Comparison of ENCODE assay signal across 9 cellular contexts in the genomic region with DNA sequence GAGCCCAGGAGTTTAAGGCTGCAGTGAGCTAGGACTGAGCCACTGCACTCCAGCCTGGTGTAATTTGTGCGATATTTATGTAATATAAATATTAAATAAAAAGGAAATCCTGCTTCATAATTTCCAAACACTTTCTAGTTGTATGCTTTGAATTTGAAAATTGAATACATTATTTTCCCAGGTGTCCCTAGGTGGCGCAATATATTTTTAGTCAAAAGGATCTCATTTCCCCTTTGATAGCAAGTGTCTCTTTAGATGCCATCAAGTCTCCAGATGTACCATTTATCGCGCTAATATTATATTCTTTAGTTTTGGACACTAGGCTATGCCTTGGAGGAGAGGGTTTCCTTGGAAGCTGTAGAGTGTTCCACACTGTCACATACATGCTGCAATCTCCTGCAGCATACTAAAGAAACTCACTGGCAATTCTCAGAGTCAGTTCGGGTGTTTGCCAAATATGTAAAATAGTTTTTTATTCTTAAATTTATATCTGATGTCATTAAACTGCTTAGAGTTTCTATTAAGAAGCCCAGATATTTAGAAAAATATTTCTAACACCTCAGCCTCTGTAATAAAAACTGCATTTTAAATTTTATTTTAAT. TPM values are rescaled to one million over a fixed set of nuclear protein-coding genes. Genes with fewer than 3 reads are reported as not detected.
DNase-seq lines count a peak whose midpoint lies in the region; ATAC-seq, FAIRE-seq and TF ChIP-seq lines count a peak whose summit lies in the region.
"Had no signal": no experiment of that assay in that cellular context is flagged by ENCODE, and none has a peak within 500 bp of the region (broad histone marks: within the 10 kb centered on the region; RNA-seq: fewer than 3 reads in every experiment).

No MANE protein-coding gene starts in this region.

- no peak for FAIRE-seq in H1 (lab: Jason Lieb, UNC)

- POLR2A ChIA-PET in H1 (lab: Charles Lee; ENCODE audit: partially characterized antibody), result no interaction called here

- H3K27me3 ChIP-seq in H1 (replicated peaks in 1 of 4; ENCODE audit: control insufficient read depth in 3 of 4, extremely low read depth in 1 of 4, insufficient read depth in 3 of 4, low read length in 3 of 4), result 0 out of 7 replicates have a peak, but pooled peaks cover 0 to 2% (median 0%) of the 10 kb centered on the region in 4 experiments

- no peaks in the 10 kb centered on the region for H3K79me1 ChIP-seq in H1 (ENCODE audit: low read depth, low read length)

- H2AFZ ChIP-seq in H1 (ENCODE audit: low read length), result no peak overlapping the region

- H3K27ac ChIP-seq in H1 (ENCODE audit: low read depth, low read length), result no peak overlapping the region

- no peak for TF ChIP-seq RAD21 in H1 (IDR thresholded peaks at IDR 0.05 in 1 of 2, conservative IDR thresholded peaks at IDR 0.05 in 1 of 2; ENCODE audit: low read depth in 2 of 2, low read length in 2 of 2)

- ATAC-seq in GM21825 (IDR thresholded peaks at IDR 0.05; ENCODE audit: unreplicated experiment), result no peak

- H3K4me2 ChIP-seq in H1 (ENCODE audit: insufficient read depth in 1 of 2, low read depth in 2 of 2, low read length in 2 of 2), result no peak overlapping the region

- TF ChIP-seq EP300 in H1 (IDR thresholded peaks at IDR 0.05; ENCODE audit: borderline replicate concordance in 1 of 2, low read depth in 2 of 2, low read length in 2 of 2), result no peak

- H3K56ac ChIP-seq in H1 (replicated peaks; ENCODE audit: insufficient read length, low read depth, low read length), result no peak overlapping the region

- no peak overlapping the region for H3K4me3 ChIP-seq in H1 (ENCODE audit: extremely low read depth in 1 of 4, insufficient read depth in 2 of 4, low read depth in 3 of 4, low read length in 4 of 4)

- no peak overlapping the region for H3K9ac ChIP-seq in H1 (replicated peaks in 1 of 4; ENCODE audit: extremely low read depth in 1 of 4, low read depth in 3 of 4, low read length in 3 of 4)

- TF ChIP-seq CTCF in H1 (IDR thresholded peaks at IDR 0.05; ENCODE audit: control extremely low read depth in 1 of 3, insufficient read depth in 1 of 3, low read depth in 1 of 3, low read length in 3 of 3), result peak in 2 of 3 experiments; percentile 6 to 42; a peak in 2 of 4 replicates

- H2BK5ac ChIP-seq in H1 (ENCODE audit: low read depth, low read length), result no peak overlapping the region

- H3K14ac ChIP-seq in H1 (ENCODE audit: insufficient read length), result no peak overlapping the region

- H2AK5ac ChIP-seq in H1 (ENCODE audit: low read depth, low read length), result no peak overlapping the region

- H2BK15ac ChIP-seq in H1 (ENCODE audit: low read length), result no peak overlapping the region

- DNase-seq in NCI-H82 (lab: John Stamatoyannopoulos, UW) (peak; percentile 18), NCI-H82 treated with DMSO at 0.1 percent for 48 hours (lab: John Stamatoyannopoulos, UW; ENCODE audit: unreplicated experiment) (no peak), NCI-H1092 (lab: John Stamatoyannopoulos, UW) (peak; percentile 1), H1 (ENCODE audit: low read depth in 1 of 2, low spot score in 2 of 2) (no peak), renal cortical epithelial cell (ENCODE audit: low read depth) (peak; percentile 20), T-helper 9 cell (no peak), HK-2 (ENCODE audit: unreplicated experiment) (no peak)
- DNase-seq: retina had no signal

- TF ChIP-seq POLR2A in H1 (IDR thresholded peaks at IDR 0.05; ENCODE audit: control extremely low read depth in 1 of 2, low read depth in 2 of 2, low read length in 2 of 2), result no peak

- H4K91ac ChIP-seq in H1 (replicated peaks; ENCODE audit: insufficient read length, low read length), result no peak overlapping the region

- H3K23me2 ChIP-seq in H1 (ENCODE audit: low read depth, low read length), result no peaks in the 10 kb centered on the region

- H3K23ac ChIP-seq in H1 (ENCODE audit: insufficient read length), result no peak overlapping the region

- no peaks in the 10 kb centered on the region for H4K20me1 ChIP-seq in H1 (replicated peaks in 1 of 2; ENCODE audit: control insufficient read depth in 1 of 2, insufficient read depth in 2 of 2, low read length in 2 of 2)

- CTCF ChIA-PET in H1 (lab: Charles Lee; ENCODE audit: partially characterized antibody), result interaction anchor here (1.0 kb wide), 2 partner anchors 37 to 55 kb away, joined by 3 to 5 read pairs; no protein-coding TSS in a partner anchor

- no peak overlapping the region for H3K18ac ChIP-seq in H1 (ENCODE audit: extremely low read depth, low read length)

- no peaks in the 10 kb centered on the region for H3K79me2 ChIP-seq in H1 (ENCODE audit: control insufficient read depth in 1 of 2, insufficient read depth in 2 of 2, low read length in 2 of 2)

- H3K36me3 ChIP-seq in H1 (ENCODE audit: control insufficient read depth in 2 of 4, insufficient read depth in 4 of 4, low read length in 3 of 4), result no peaks in the 10 kb centered on the region

- no peaks in the 10 kb centered on the region for H3K9me3 ChIP-seq in H1 (ENCODE audit: insufficient read depth in 2 of 2, low read depth in 1 of 2, low read length in 1 of 2)

- no peak overlapping the region for H2BK120ac ChIP-seq in H1 (replicated peaks; ENCODE audit: low read depth, low read length)

- no peak overlapping the region for H3K4ac ChIP-seq in H1 (replicated peaks; ENCODE audit: insufficient read length, low read depth, low read length)

- 70% methylated on average over 5 of the region's 5 CpGs; no CpG with 5 or more reads in 1 of the 2 experiments for WGBS in H1 (ENCODE audit: extremely low coverage in 1 of 2, insufficient coverage in 1 of 2, insufficient read length in 1 of 2, insufficient replicate concordance in 2 of 2, low coverage in 1 of 2, low lambda C conversion rate in 2 of 2, missing lambda C conversion rate in 1 of 2), 2 experiments

- H2BK12ac ChIP-seq in H1 (ENCODE audit: low read depth, low read length), result no peak overlapping the region

- H4K8ac ChIP-seq in H1 (ENCODE audit: extremely low read depth, insufficient read depth, low read length), result no peak overlapping the region

- H2BK20ac ChIP-seq in H1 (ENCODE audit: low read length), result no peak overlapping the region

- no peaks in the 10 kb centered on the region for H3K4me1 ChIP-seq in H1 (replicated peaks in 1 of 4; ENCODE audit: control insufficient read depth in 3 of 4, insufficient read depth in 4 of 4, low read length in 3 of 4)

- H4K5ac ChIP-seq in H1 (ENCODE audit: insufficient read length, low read depth, low read length), result no peak overlapping the region

TF ChIP-seq in H1, 55 proteins besides CTCF, POLR2A, EP300 and RAD21:
- TF ChIP-seq HDAC2 (IDR thresholded peaks at IDR 0.05; ENCODE audit: borderline replicate concordance in 1 of 2, low read depth in 2 of 2, low read length in 2 of 2) (no peak), POU5F1 (IDR thresholded peaks at IDR 0.05; ENCODE audit: low read depth, low read length) (no peak), RXRA (IDR thresholded peaks at IDR 0.05; ENCODE audit: insufficient read depth, low read depth, low read length) (no peak)
- TF ChIP-seq, protein P1, sequence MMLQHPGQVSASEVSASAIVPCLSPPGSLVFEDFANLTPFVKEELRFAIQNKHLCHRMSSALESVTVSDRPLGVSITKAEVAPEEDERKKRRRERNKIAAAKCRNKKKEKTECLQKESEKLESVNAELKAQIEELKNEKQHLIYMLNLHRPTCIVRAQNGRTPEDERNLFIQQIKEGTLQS (IDR thresholded peaks at IDR 0.05; ENCODE audit: insufficient read depth, low read depth, low read length), result no peak
- TF ChIP-seq, protein P2, sequence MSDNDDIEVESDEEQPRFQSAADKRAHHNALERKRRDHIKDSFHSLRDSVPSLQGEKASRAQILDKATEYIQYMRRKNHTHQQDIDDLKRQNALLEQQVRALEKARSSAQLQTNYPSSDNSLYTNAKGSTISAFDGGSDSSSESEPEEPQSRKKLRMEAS (IDR thresholded peaks at IDR 0.05), result no peak

RNA-seq across cellular contexts. Expression of a gene that starts 5.6 kb away (rescaled TPM):
- total RNA-seq in H1 (2021; fragmentation: NEBNext Ultra II Directional; extraction: Animal tissue kit (Norgen Biotek cat#: 25700)), result 15.2 and 16.5 TPM in 2 replicates
- polyA plus RNA-seq in H1 (2011; rRNA removed), result 5.5 and 9.1 TPM in 2 replicates
- 6.3 TPM for polyA plus RNA-seq in H1 (2011; cell fraction: cytosol; rRNA removed)
- 18.9 TPM for polyA plus RNA-seq in H1 (2011; cell fraction: nucleus; rRNA removed)
- 5.5 to 8.4 TPM (median 6.8 TPM) in 4 replicates for polyA plus RNA-seq in H1 (2012, experiment 1 of 2)
- 0.14 TPM for polyA plus RNA-seq in H1 (2012, experiment 2 of 2)
- polyA plus RNA-seq in H1 (2013, experiment 1 of 2), result 5.0 TPM
- 6.4 TPM for polyA plus RNA-seq in H1 (2013, experiment 2 of 2)
- 76.0 and 88.4 TPM in 2 replicates for polyA minus RNA-seq in H1 (2011; rRNA and poly(A)+ RNA removed)
- 22.9 TPM for polyA minus RNA-seq in H1 (2011; cell fraction: cytosol; rRNA and poly(A)+ RNA removed)
- 73.3 TPM for polyA minus RNA-seq in H1 (2011; cell fraction: nucleus; rRNA and poly(A)+ RNA removed)
- 9.2 and 21.5 TPM in 2 replicates for total RNA-seq in renal cortical epithelial cell

RNA-seq across cellular contexts. Expression of a gene that starts 7.1 kb away (rescaled TPM):
- 85.8 and 87.4 TPM in 2 replicates for total RNA-seq in H1 (2021; fragmentation: NEBNext Ultra II Directional; extraction: Animal tissue kit (Norgen Biotek cat#: 25700))
- polyA plus RNA-seq in H1 (2011; rRNA removed), result 25.0 and 35.1 TPM in 2 replicates
- polyA plus RNA-seq in H1 (2011; cell fraction: cytosol; rRNA removed), result 47.1 TPM
- polyA plus RNA-seq in H1 (2011; cell fraction: nucleus; rRNA removed), result 17.4 TPM
- polyA plus RNA-seq in H1 (2012, experiment 1 of 2), result 55.5 to 96.5 TPM (median 60.8 TPM) in 4 replicates
- polyA plus RNA-seq in H1 (2012, experiment 2 of 2), result 49.8 TPM
- 81.4 TPM for polyA plus RNA-seq in H1 (2013, experiment 1 of 2)
- polyA plus RNA-seq in H1 (2013, experiment 2 of 2), result 82.6 TPM
- 25.7 and 31.2 TPM in 2 replicates for polyA minus RNA-seq in H1 (2011; rRNA and poly(A)+ RNA removed)
- 12.8 TPM for polyA minus RNA-seq in H1 (2011; cell fraction: cytosol; rRNA and poly(A)+ RNA removed)
- 25.8 TPM for polyA minus RNA-seq in H1 (2011; cell fraction: nucleus; rRNA and poly(A)+ RNA removed)
- total RNA-seq in renal cortical epithelial cell, result 59.9 and 76.7 TPM in 2 replicates

Comparison
In these comparisons a context has a peak if more than half of its experiments do, and no peak if none do; other contexts are left out.
1. DNase-seq: peak in NCI-H82 (single experiment), NCI-H1092 (single experiment) and renal cortical epithelial cell (single experiment); none in NCI-H82 treated with DMSO at 0.1 percent for 48 hours (single experiment), H1 (0 of 2), T-helper 9 cell (single experiment) and HK-2 (single experiment).